In the genomic region with DNA sequence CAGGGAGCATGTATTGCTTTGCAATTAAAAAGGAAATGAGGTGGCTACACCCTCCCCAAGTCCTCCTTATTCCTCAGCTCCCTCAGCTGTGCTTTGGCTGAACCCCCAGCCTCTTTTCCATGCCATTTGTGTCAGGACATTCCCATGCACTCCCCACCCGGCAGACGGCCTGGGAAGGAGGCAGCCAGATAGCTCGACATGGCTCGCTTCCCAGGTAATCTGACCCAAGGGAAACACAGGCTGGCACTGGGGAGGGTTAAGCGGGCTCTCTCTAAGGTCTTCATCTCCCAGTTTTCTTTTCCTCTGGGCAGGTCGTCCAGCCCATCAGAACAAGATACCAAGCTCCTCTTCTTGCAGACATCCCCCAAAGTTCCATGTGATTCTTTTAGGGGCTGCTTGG, we compare ENCODE assay signal across 8 cellular contexts. TPM values are rescaled to one million over a fixed set of nuclear protein-coding genes. Genes with fewer than 3 reads are reported as not detected.
"Had no signal": no experiment of that assay in that cellular context is flagged by ENCODE, and none has a peak within 500 bp of the region (broad histone marks: within the 10 kb centered on the region; RNA-seq: fewer than 3 reads in every experiment).

No MANE protein-coding gene starts in this region.

- H3K4me3 ChIP-seq: K562 had no signal

- DNase-seq: H9, HCEC 1CT, IMR-90, KG1 had no signal

RNA-seq across cellular contexts. Expression of a gene that starts 31.2 kb away (rescaled TPM):
- total RNA-seq: IMR-90 had no signal
- polyA plus RNA-seq: IMR-90 had no signal

RNA-seq across cellular contexts. Expression of a gene that starts 59.7 kb away (rescaled TPM):
- total RNA-seq: GM23338, H1, H9, HT-29, IMR-90 had no signal
- polyA plus RNA-seq: GM23338, H1, IMR-90 had no signal
